In genomic region chr1:225410036-225410435, GRCh38 we compare ENCODE assay signal across 20 cellular contexts. TPM values are rescaled to one million over a fixed set of nuclear protein-coding genes. Genes with fewer than 3 reads are reported as not detected.
DNase-seq lines count a peak whose midpoint lies in the region; ATAC-seq and TF ChIP-seq lines count a peak whose summit lies in the region.
"Had no signal": no experiment of that assay in that cellular context is flagged by ENCODE, and none has a peak within 500 bp of the region (broad histone marks: within the 10 kb centered on the region; RNA-seq: fewer than 3 reads in every experiment).

No MANE protein-coding gene starts in this region.

- H3K36me3 ChIP-seq in mesenchymal stem cell (ENCODE audit: control insufficient read depth in 1 of 2, insufficient read depth in 2 of 2, low read depth in 1 of 2, low read length in 2 of 2): peaks cover 21 to 66% of the 10 kb centered on the region in 2 experiments

- no peak overlapping the region for H3K4me3 ChIP-seq in mesenchymal stem cell (ENCODE audit: insufficient read depth in 1 of 2, low read depth in 1 of 2, low read length in 2 of 2)
- H3K4me3 ChIP-seq: BLaER1 treated with 17β-estradiol and CSF1 and Interleukin-3, amounts not matched to agents 10 nM and 100 nM had no signal

- no peak overlapping the region for H4K91ac ChIP-seq in mesenchymal stem cell (ENCODE audit: low read length)

- H2AFZ ChIP-seq in mesenchymal stem cell (ENCODE audit: low read depth, low read length): no peak overlapping the region

- no peak overlapping the region for H4K8ac ChIP-seq in mesenchymal stem cell (ENCODE audit: low read length)

- peaks cover 29% of the 10 kb centered on the region for H3K79me1 ChIP-seq in mesenchymal stem cell (replicated peaks; ENCODE audit: low read length, poor library complexity, severe bottlenecking)

- H2BK15ac ChIP-seq in mesenchymal stem cell (ENCODE audit: low read depth, poor library complexity, severe bottlenecking): no peak overlapping the region

- peak overlapping the region; percentile 87 for H3K27ac ChIP-seq in VCaP
- H3K27ac ChIP-seq in mesenchymal stem cell (ENCODE audit: low read length, poor library complexity, severe bottlenecking): peak overlapping the region; percentile 22
- no peak overlapping the region for H3K27ac ChIP-seq in caudate nucleus (ENCODE audit: low read depth, low read length)
- H3K27ac ChIP-seq: BLaER1 treated with 17β-estradiol and CSF1 and Interleukin-3, amounts not matched to agents 10 nM and 100 nM had no signal

- no peak overlapping the region for H3K14ac ChIP-seq in mesenchymal stem cell (ENCODE audit: low read length in 2 of 2)

- no peaks in the 10 kb centered on the region for H3K27me3 Mint-ChIP-seq in stimulated activated naive B cell treated with anti-CD40 and anti-IgM and Interleukin-4, amounts not matched to agents 10 μg/mL and 1 μg/mL and 100 μg/mL, for 72 hours
- H3K27me3 Mint-ChIP-seq: CD4-positive, alpha-beta memory T cell had no signal

- peak overlapping the region; percentile 38 for H3K27ac Mint-ChIP-seq in stimulated activated naive B cell treated with anti-CD40 and anti-IgM and Interleukin-4, amounts not matched to agents 10 μg/mL and 1 μg/mL and 100 μg/mL, for 72 hours

- H2BK120ac ChIP-seq in mesenchymal stem cell (ENCODE audit: low read depth, low read length): no peak overlapping the region

- TF ChIP-seq CTCF in VCaP (conservative IDR thresholded peaks at IDR 0.05): no peak

- no peak overlapping the region for H2BK5ac ChIP-seq in mesenchymal stem cell (ENCODE audit: low read depth, low read length, poor library complexity, severe bottlenecking)

- no peak overlapping the region for H3K4me3 Mint-ChIP-seq in stimulated activated naive B cell treated with anti-CD40 and anti-IgM and Interleukin-4, amounts not matched to agents 10 μg/mL and 1 μg/mL and 100 μg/mL, for 72 hours
- H3K4me3 Mint-ChIP-seq: CD4-positive, alpha-beta memory T cell had no signal

- no peak overlapping the region for H3K4me2 ChIP-seq in mesenchymal stem cell (ENCODE audit: low read length, poor library complexity, severe bottlenecking)
- H3K4me2 ChIP-seq: BLaER1 treated with 17β-estradiol and CSF1 and Interleukin-3, amounts not matched to agents 10 nM and 100 nM; SK-N-SH had no signal

- peaks cover 14% of the 10 kb centered on the region for H3K4me1 ChIP-seq in mesenchymal stem cell (ENCODE audit: control insufficient read depth, insufficient read depth, low read depth, low read length)

- no peak overlapping the region for H2BK12ac ChIP-seq in mesenchymal stem cell (ENCODE audit: low read length in 2 of 2)

- peaks cover 14 to 24% of the 10 kb centered on the region in 2 donors for H3K4me1 Mint-ChIP-seq in stimulated activated naive B cell treated with anti-CD40 and anti-IgM and Interleukin-4, amounts not matched to agents 10 μg/mL and 1 μg/mL and 100 μg/mL, for 72 hours

- peaks cover 45 to 55% of the 10 kb centered on the region in 2 donors for H3K36me3 Mint-ChIP-seq in stimulated activated naive B cell treated with anti-CD40 and anti-IgM and Interleukin-4, amounts not matched to agents 10 μg/mL and 1 μg/mL and 100 μg/mL, for 72 hours

- no peak overlapping the region for H3K23ac ChIP-seq in mesenchymal stem cell (ENCODE audit: low read length in 2 of 2)

- 93% methylated on average over 6 of the region's 6 CpGs for WGBS in mesenchymal stem cell

- ATAC-seq in stimulated activated naive B cell treated with anti-CD40 and anti-IgM and Interleukin-4, amounts not matched to agents 10 μg/mL and 1 μg/mL and 100 μg/mL, for 72 hours (replicated peaks): no peak
- ATAC-seq: HCT116, Panc1 had no signal

- DNase-seq in NCI-H524 (lab: John Stamatoyannopoulos, UW) (peak; percentile 6 to 33), NCI-H524 treated with DMSO at 0.1 percent for 48 hours (lab: John Stamatoyannopoulos, UW) (no peak), mesenchymal stem cell (no peak), H4 (ENCODE audit: low spot score) (no peak), caudate nucleus (lab: John Stamatoyannopoulos, UW) (no peak), cortex of kidney (lab: John Stamatoyannopoulos, UW) (no peak)
- no peak for DNase-seq in stimulated activated naive B cell treated with anti-CD40 and anti-IgM and Interleukin-4, amounts not matched to agents 10 μg/mL and 1 μg/mL and 100 μg/mL, for 72 hours
- DNase-seq: 8988T; CD4-positive, alpha-beta memory T cell; GOT3; IMR-90; NCI-H1694; NCI-H2081; NCI-H446 treated with DMSO at 0.1 percent for 48 hours; SIG-M5; SK-N-SH had no signal

- no peak overlapping the region for H3K18ac ChIP-seq in mesenchymal stem cell (ENCODE audit: low read depth in 1 of 2, low read length in 2 of 2)

- H2AK5ac ChIP-seq in mesenchymal stem cell (ENCODE audit: low read length, severe bottlenecking): no peak overlapping the region

- H3K9me3 Mint-ChIP-seq in stimulated activated naive B cell treated with anti-CD40 and anti-IgM and Interleukin-4, amounts not matched to agents 10 μg/mL and 1 μg/mL and 100 μg/mL, for 72 hours: peaks cover 0 to 1% of the 10 kb centered on the region in 2 donors
- H3K9me3 Mint-ChIP-seq: CD4-positive, alpha-beta memory T cell had no signal

- no peak overlapping the region for H3K4ac ChIP-seq in mesenchymal stem cell (ENCODE audit: low read depth in 1 of 2, low read length in 2 of 2)

- no peaks in the 10 kb centered on the region for H3K27me3 ChIP-seq in mesenchymal stem cell (ENCODE audit: control insufficient read depth in 1 of 2, insufficient read depth in 1 of 2, low read length in 2 of 2)
- H3K27me3 ChIP-seq: BLaER1 treated with 17β-estradiol and CSF1 and Interleukin-3, amounts not matched to agents 10 nM and 100 nM had no signal

- H3K9me3 ChIP-seq in mesenchymal stem cell (ENCODE audit: control insufficient read depth, low read length): no peaks in the 10 kb centered on the region
- H3K9me3 ChIP-seq: BLaER1 treated with 17β-estradiol and CSF1 and Interleukin-3, amounts not matched to agents 10 nM and 100 nM; SK-N-SH had no signal

- H3K9ac ChIP-seq in mesenchymal stem cell (ENCODE audit: low read length): no peak overlapping the region
- H3K9ac ChIP-seq: BLaER1 treated with 17β-estradiol and CSF1 and Interleukin-3, amounts not matched to agents 10 nM and 100 nM; SK-N-SH had no signal

RNA-seq across cellular contexts. Expression of gene LBR, which starts 17.8 kb away (rescaled TPM):
- polyA plus RNA-seq in mesenchymal stem cell (2013, experiment 1 of 2): 30.8 TPM
- polyA plus RNA-seq in mesenchymal stem cell (2013, experiment 2 of 2): 30.9 TPM
- 50.3 and 54.7 TPM in 2 replicates for total RNA-seq in H4 (2014; rRNA removed; shearing (Covaris generic))

Comparison
In these comparisons a context has a peak if more than half of its experiments do, and no peak if none do; other contexts are left out.
1. DNase-seq: peak in NCI-H524 (2 of 2); none in NCI-H524 treated with DMSO at 0.1 percent for 48 hours (single experiment), mesenchymal stem cell (single experiment), stimulated activated naive B cell treated with anti-CD40 and anti-IgM and Interleukin-4, amounts not matched to agents 10 μg/mL and 1 μg/mL and 100 μg/mL, for 72 hours (single experiment), H4 (single experiment), caudate nucleus (0 of 61) and cortex of kidney (single experiment).